Comparison of ENCODE assay signal across 23 cellular contexts in genomic region chr1:66695121-66695520, GRCh38. TPM values are rescaled to one million over a fixed set of nuclear protein-coding genes. Genes with fewer than 3 reads are reported as not detected.
DNase-seq lines count a peak whose midpoint lies in the region; ATAC-seq, FAIRE-seq and TF ChIP-seq lines count a peak whose summit lies in the region.
"Had no signal": no experiment of that assay in that cellular context is flagged by ENCODE, and none has a peak within 500 bp of the region (broad histone marks: within the 10 kb centered on the region; RNA-seq: fewer than 3 reads in every experiment).

No MANE protein-coding gene starts in this region.

- H3K4me1 Mint-ChIP-seq in WTC11: peaks cover 21% of the 10 kb centered on the region
- H3K4me1 Mint-ChIP-seq in nephron progenitor cell: peaks cover 51% of the 10 kb centered on the region
- H3K4me1 Mint-ChIP-seq: activated naive CD8-positive, alpha-beta T cell treated with anti-CD3 and anti-CD28 coated beads, Interleukin-2, amount 50 U/mL, for 24 hours had no signal

- H3K4me3 Mint-ChIP-seq in WTC11: no peak overlapping the region
- no peak overlapping the region for H3K4me3 Mint-ChIP-seq in nephron progenitor cell
- H3K4me3 Mint-ChIP-seq: activated naive CD8-positive, alpha-beta T cell treated with anti-CD3 and anti-CD28 coated beads, Interleukin-2, amount 50 U/mL, for 24 hours; activated T-cell treated with anti-CD3 and anti-CD28 coated beads, Interleukin-2, amount 50 U/mL, for 24 hours; naive thymus-derived CD4-positive, alpha-beta T cell; T-helper 2 cell treated with Interferon-gamma antibody and Interleukin-4, amounts not matched to agents 5 μg/mL and 100 μg/mL, for 36 hours had no signal

- POLR2A ChIA-PET in WTC11 (lab: Charles Lee): interaction anchor here (0.6 kb wide), 2 partner anchors 21 to 95 kb away, joined by 3 to 4 read pairs; no protein-coding TSS in a partner anchor

- H3K36me3 Mint-ChIP-seq in WTC11 (no peaks in the 10 kb centered on the region), nephron progenitor cell (ENCODE audit: low read depth) (no peaks in the 10 kb centered on the region)
- H3K36me3 Mint-ChIP-seq: naive thymus-derived CD4-positive, alpha-beta T cell had no signal

- DNase-seq in DMS53 treated with DMSO at 0.1 percent for 48 hours (lab: John Stamatoyannopoulos, UW; ENCODE audit: unreplicated experiment) (peak; percentile 26), NCI-H187 treated with DMSO at 0.1 percent for 48 hours (lab: John Stamatoyannopoulos, UW) (peak; percentile 84), WTC11 (ENCODE audit: low spot score) (no peak), nephron progenitor cell (no peak), urothelium cell line (ENCODE audit: low spot score) (no peak)
- DNase-seq in activated naive CD4-positive, alpha-beta T cell (lab: John Stamatoyannopoulos, UW): no peak
- DNase-seq: activated CD4-positive, alpha-beta T cell treated with anti-CD3 and anti-CD28 coated beads for 48 hours; activated gamma-delta T cell; activated naive CD8-positive, alpha-beta T cell treated with anti-CD3 and anti-CD28 coated beads, Interleukin-2, amount 50 U/mL, for 24 hours; activated T-cell treated with anti-CD3 and anti-CD28 coated beads, Interleukin-2, amount 50 U/mL, for 24 hours; midbrain; naive thymus-derived CD4-positive, alpha-beta T cell; NCI-H146; NCI-H774; transverse colon had no signal

- H3K9me3 Mint-ChIP-seq in WTC11: no peaks in the 10 kb centered on the region
- no peaks in the 10 kb centered on the region for H3K9me3 Mint-ChIP-seq in nephron progenitor cell
- H3K9me3 Mint-ChIP-seq: activated naive CD8-positive, alpha-beta T cell treated with anti-CD3 and anti-CD28 coated beads, Interleukin-2, amount 50 U/mL, for 24 hours; activated T-cell treated with anti-CD3 and anti-CD28 coated beads, Interleukin-2, amount 50 U/mL, for 24 hours; naive thymus-derived CD4-positive, alpha-beta T cell; T-helper 2 cell treated with Interferon-gamma antibody and Interleukin-4, amounts not matched to agents 5 μg/mL and 100 μg/mL, for 36 hours had no signal

- H3K27me3 Mint-ChIP-seq in WTC11 (ENCODE audit: low read depth) (no peaks in the 10 kb centered on the region), nephron progenitor cell (ENCODE audit: low read depth, poor library complexity) (peaks cover 3% of the 10 kb centered on the region)

- FAIRE-seq in urothelium cell line (lab: Jason Lieb, UNC): no peak
- FAIRE-seq: endothelial cell of umbilical vein, G401.6, GM19239, islet of Langerhans had no signal

- ATAC-seq in WTC11: peak; percentile 60
- ATAC-seq in HG03159 (IDR thresholded peaks at IDR 0.05; ENCODE audit: unreplicated experiment): no peak
- ATAC-seq: activated naive CD8-positive, alpha-beta T cell treated with anti-CD3 and anti-CD28 coated beads, Interleukin-2, amount 50 U/mL, for 24 hours; naive thymus-derived CD4-positive, alpha-beta T cell; Right ventricle myocardium inferior had no signal

- CTCF ChIA-PET in WTC11 (lab: Charles Lee): interaction anchor here (0.6 kb wide), 1 partner anchor 455 kb away, joined by 3 read pairs; no protein-coding TSS in a partner anchor

- no peak for TF ChIP-seq CTCF in WTC11 (IDR thresholded peaks at IDR 0.05)
- TF ChIP-seq CTCF in nephron progenitor cell (IDR thresholded peaks at IDR 0.05): no peak

- H3K27ac Mint-ChIP-seq in WTC11: no peak overlapping the region
- H3K27ac Mint-ChIP-seq in nephron progenitor cell: peak overlapping the region; percentile 36
- H3K27ac Mint-ChIP-seq: activated naive CD8-positive, alpha-beta T cell treated with anti-CD3 and anti-CD28 coated beads, Interleukin-2, amount 50 U/mL, for 24 hours; activated T-cell treated with anti-CD3 and anti-CD28 coated beads, Interleukin-2, amount 50 U/mL, for 24 hours; naive thymus-derived CD4-positive, alpha-beta T cell; T-helper 2 cell treated with Interferon-gamma antibody and Interleukin-4, amounts not matched to agents 5 μg/mL and 100 μg/mL, for 36 hours had no signal

TF ChIP-seq in WTC11, 78 proteins besides CTCF, POLR2A, EP300 and RAD21:
- TF ChIP-seq NR1H2 (CRISPR knock-in tag; IDR thresholded peaks at IDR 0.05): no peak
- no peak for TF ChIP-seq ZNF416 (CRISPR knock-in tag; IDR thresholded peaks at IDR 0.05)
- no peak for TF ChIP-seq MAX (CRISPR knock-in tag; IDR thresholded peaks at IDR 0.05)
- no peak for TF ChIP-seq TP53 (CRISPR knock-in tag; IDR thresholded peaks at IDR 0.05)
- TF ChIP-seq AR (CRISPR knock-in tag; IDR thresholded peaks at IDR 0.05): no peak
- no peak for TF ChIP-seq RORB (CRISPR knock-in tag; IDR thresholded peaks at IDR 0.05)
- TF ChIP-seq TCF7 (CRISPR knock-in tag; IDR thresholded peaks at IDR 0.05; ENCODE audit: low read depth): no peak
- TF ChIP-seq ZSCAN18 (CRISPR knock-in tag; IDR thresholded peaks at IDR 0.05): no peak
- TF ChIP-seq STAT6 (CRISPR knock-in tag; conservative IDR thresholded peaks at IDR 0.05; ENCODE audit: low read depth): no peak

RNA-seq across cellular contexts. Expression of gene DYNLT5, which starts 57.1 kb away (rescaled TPM):
- 1.3 to 1.8 TPM (median 1.6 TPM) in 3 replicates for total RNA-seq in WTC11 (2021)
- total RNA-seq: activated CD8-positive, alpha-beta memory T cell treated with anti-CD3 and anti-CD28 coated beads for 36 hours had no signal

Comparison
In these comparisons a context has a peak if more than half of its experiments do, and no peak if none do; other contexts are left out.
1. DNase-seq: peak in DMS53 treated with DMSO at 0.1 percent for 48 hours (single experiment) and NCI-H187 treated with DMSO at 0.1 percent for 48 hours (single experiment); none in WTC11 (single experiment), nephron progenitor cell (single experiment), activated naive CD4-positive, alpha-beta T cell (0 of 4) and urothelium cell line (single experiment).